In the genomic region with DNA sequence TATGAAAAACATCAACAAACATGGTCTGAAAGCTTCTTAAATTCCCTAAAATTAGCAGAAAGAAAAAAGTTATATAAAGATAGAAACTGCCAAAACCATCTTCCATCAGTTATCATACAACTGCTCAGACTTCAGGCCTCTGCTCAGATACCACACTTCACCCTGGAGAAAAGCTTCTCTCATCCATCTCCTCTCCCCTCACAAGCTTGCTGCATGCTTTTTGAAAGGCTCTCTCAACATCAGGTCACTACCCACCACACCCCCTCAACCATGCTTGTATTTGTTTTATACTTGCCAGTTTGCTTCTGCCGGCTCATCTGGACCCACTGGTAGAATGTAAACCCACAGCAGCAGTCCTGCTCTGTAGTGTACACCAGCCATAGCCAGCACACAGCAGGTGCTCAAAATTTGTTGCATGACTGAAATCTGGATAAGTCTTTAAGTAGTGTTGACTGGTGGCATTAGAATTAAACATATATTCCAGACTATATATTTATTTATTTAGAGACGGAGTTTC, we compare ENCODE assay signal across 1 cellular context.
TF ChIP-seq lines count a peak whose summit lies in the region.

No MANE protein-coding gene starts in this region.

TF ChIP-seq in A549, 52 proteins besides CTCF, POLR2A, EP300 and RAD21 (continued from another document):
- TF ChIP-seq, protein P1, sequence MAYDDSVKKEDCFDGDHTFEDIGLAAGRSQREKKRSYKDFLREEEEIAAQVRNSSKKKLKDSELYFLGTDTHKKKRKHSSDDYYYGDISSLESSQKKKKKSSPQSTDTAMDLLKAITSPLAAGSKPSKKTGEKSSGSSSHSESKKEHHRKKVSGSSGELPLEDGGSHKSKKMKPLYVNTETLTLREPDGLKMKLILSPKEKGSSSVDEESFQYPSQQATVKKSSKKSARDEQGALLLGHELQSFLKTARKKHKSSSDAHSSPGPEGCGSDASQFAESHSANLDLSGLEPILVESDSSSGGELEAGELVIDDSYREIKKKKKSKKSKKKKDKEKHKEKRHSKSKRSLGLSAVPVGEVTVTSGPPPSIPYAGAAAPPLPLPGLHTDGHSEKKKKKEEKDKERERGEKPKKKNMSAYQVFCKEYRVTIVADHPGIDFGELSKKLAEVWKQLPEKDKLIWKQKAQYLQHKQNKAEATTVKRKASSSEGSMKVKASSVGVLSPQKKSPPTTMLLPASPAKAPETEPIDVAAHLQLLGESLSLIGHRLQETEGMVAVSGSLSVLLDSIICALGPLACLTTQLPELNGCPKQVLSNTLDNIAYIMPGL (CRISPR knock-in tag; IDR thresholded peaks at IDR 0.05; ENCODE audit: borderline replicate concordance), result no peak
- TF ChIP-seq, protein P2, sequence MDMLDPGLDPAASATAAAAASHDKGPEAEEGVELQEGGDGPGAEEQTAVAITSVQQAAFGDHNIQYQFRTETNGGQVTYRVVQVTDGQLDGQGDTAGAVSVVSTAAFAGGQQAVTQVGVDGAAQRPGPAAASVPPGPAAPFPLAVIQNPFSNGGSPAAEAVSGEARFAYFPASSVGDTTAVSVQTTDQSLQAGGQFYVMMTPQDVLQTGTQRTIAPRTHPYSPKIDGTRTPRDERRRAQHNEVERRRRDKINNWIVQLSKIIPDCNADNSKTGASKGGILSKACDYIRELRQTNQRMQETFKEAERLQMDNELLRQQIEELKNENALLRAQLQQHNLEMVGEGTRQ (IDR thresholded peaks at IDR 0.05), result no peak
- TF ChIP-seq HEYL (CRISPR knock-in tag; IDR thresholded peaks at IDR 0.05) (no peak), MAFK (IDR thresholded peaks at IDR 0.05; ENCODE audit: partially characterized antibody) (no peak)
